ENCODE assay signal across 17 cellular contexts in genomic region chr7:16422917-16423316, GRCh38. TPM values are rescaled to one million over a fixed set of nuclear protein-coding genes. Genes with fewer than 3 reads are reported as not detected.
DNase-seq lines count a peak whose midpoint lies in the region; TF ChIP-seq lines count a peak whose summit lies in the region.
"Had no signal": no experiment of that assay in that cellular context is flagged by ENCODE, and none has a peak within 500 bp of the region (broad histone marks: within the 10 kb centered on the region; RNA-seq: fewer than 3 reads in every experiment).

No MANE protein-coding gene starts in this region.

- DNase-seq in SHP77 treated with DMSO at 0.1 percent for 48 hours (lab: John Stamatoyannopoulos, UW) (peak; percentile 7), SHP77 (lab: John Stamatoyannopoulos, UW) (no peak), OCI-M1 (lab: John Stamatoyannopoulos, UW) (peak; percentile 72), hepatocyte (ENCODE audit: low spot score) (no peak), retinal pigment epithelial cell (ENCODE audit: low read depth) (no peak), GF-D8 (lab: John Stamatoyannopoulos, UW) (no peak), HT-29 (ENCODE audit: low spot score) (no peak), globus pallidus (ENCODE audit: low spot score) (no peak)
- DNase-seq: ACHN; activated CD4-positive, CD25-positive, alpha-beta regulatory T cell treated with anti-CD3 and anti-CD28 coated beads, Interleukin-2, amount 50 U/mL, for 72 hours; caudate nucleus; NCI-H187; NCI-H524 treated with DMSO at 0.1 percent for 48 hours; RPMI8226; T-helper 1 cell had no signal

- H3K36me3 ChIP-seq in hepatocyte (replicated peaks; ENCODE audit: insufficient read depth, low read depth), result no peaks in the 10 kb centered on the region

- TF ChIP-seq CTCF in hepatocyte (IDR thresholded peaks at IDR 0.05; ENCODE audit: poor library complexity), result no peak
- TF ChIP-seq CTCF in retinal pigment epithelial cell (conservative IDR thresholded peaks at IDR 0.05; ENCODE audit: low read depth, low read length), result peak; percentile 1

- WGBS in hepatocyte (ENCODE audit: low lambda C conversion rate, missing lambda C conversion rate), result 92% methylated on average over 3 of the region's 3 CpGs

- H3K9me2 ChIP-seq in hepatocyte (replicated peaks; ENCODE audit: insufficient read depth), result no peaks in the 10 kb centered on the region

- no peaks in the 10 kb centered on the region for H3K9me3 ChIP-seq in hepatocyte (ENCODE audit: low read depth)

- no peak overlapping the region for H2AFZ ChIP-seq in hepatocyte

- H3K27ac ChIP-seq in hepatocyte, result peak overlapping the region; percentile 98

- peaks cover 11% of the 10 kb centered on the region for H3K4me1 ChIP-seq in hepatocyte (ENCODE audit: insufficient read depth)

- H3K27me3 ChIP-seq in hepatocyte, result no peaks in the 10 kb centered on the region

- H3K79me2 ChIP-seq in hepatocyte, result peaks cover 11% of the 10 kb centered on the region

- H4K20me1 ChIP-seq in hepatocyte (ENCODE audit: insufficient read depth, poor library complexity, severe bottlenecking), result no peaks in the 10 kb centered on the region

- H3K4me2 ChIP-seq in hepatocyte, result no peak overlapping the region

- H3K4me3 ChIP-seq in hepatocyte, result no peak overlapping the region
- H3K4me3 ChIP-seq in retinal pigment epithelial cell (ENCODE audit: low read length), result no peak overlapping the region

RNA-seq across cellular contexts. Expression of gene CRPPA, which starts 1.6 kb away (rescaled TPM):
- 3.4 and 4.4 TPM in 2 replicates for total RNA-seq in hepatocyte
- 2.5 and 3.3 TPM in 2 replicates for polyA plus RNA-seq in hepatocyte
- 1.4 and 2.5 TPM in 2 replicates for total RNA-seq in HT-29 (2014; rRNA removed; shearing (Covaris generic))

RNA-seq across cellular contexts. Expression of gene SOSTDC1, which starts 42.6 kb away (rescaled TPM):
- 65.8 and 71.5 TPM in 2 replicates for total RNA-seq in hepatocyte
- polyA plus RNA-seq in hepatocyte, result 30.9 and 38.5 TPM in 2 replicates
- 21.1 and 22.2 TPM in 2 replicates for total RNA-seq in HT-29 (2014; rRNA removed; shearing (Covaris generic))
- total RNA-seq: activated naive CD4-positive, alpha-beta T cell treated with anti-CD3 and anti-CD28 coated beads, Interleukin-2, amount 50 U/mL, for 72 hours; pulmonary artery endothelial cell had no signal

Comparison
In these comparisons a context has a peak if more than half of its experiments do, and no peak if none do; other contexts are left out.
1. DNase-seq: peak in SHP77 treated with DMSO at 0.1 percent for 48 hours (single experiment) and OCI-M1 (single experiment); none in SHP77 (0 of 2), hepatocyte (single experiment), retinal pigment epithelial cell (single experiment), GF-D8 (single experiment), HT-29 (single experiment) and globus pallidus (single experiment).